In the genomic region with DNA sequence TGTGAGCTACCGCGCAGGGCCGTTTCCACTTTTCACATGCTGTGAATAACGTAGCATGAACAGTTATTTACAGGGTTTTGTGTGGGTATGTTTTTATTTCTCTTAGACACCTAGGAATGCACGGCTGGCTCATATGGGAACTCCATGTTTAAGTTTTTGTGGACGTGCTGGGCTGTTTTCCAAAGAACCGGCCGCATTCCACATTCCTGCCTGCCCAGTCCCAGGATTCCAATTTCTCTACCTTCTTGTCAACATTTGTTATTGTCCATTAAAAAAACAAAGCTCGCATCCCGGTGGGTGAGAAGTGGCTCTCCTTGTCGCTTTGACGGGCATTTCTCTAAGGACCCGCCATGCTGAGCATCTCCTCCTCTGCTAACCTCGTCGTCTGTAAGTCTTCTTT, we compare ENCODE assay signal across 14 cellular contexts. TPM values are rescaled to one million over a fixed set of nuclear protein-coding genes. Genes with fewer than 3 reads are reported as not detected.
"Had no signal": no experiment of that assay in that cellular context is flagged by ENCODE, and none has a peak within 500 bp of the region (broad histone marks: within the 10 kb centered on the region; RNA-seq: fewer than 3 reads in every experiment).

No MANE protein-coding gene starts in this region.

- H3K27me3 ChIP-seq: cardiac muscle cell, tibial artery, uterus had no signal

- H3K27ac ChIP-seq: cardiac muscle cell, epithelial cell of prostate, tibial artery, uterus had no signal

- H3K9me3 ChIP-seq: tibial artery, uterus had no signal

- H3K4me3 Mint-ChIP-seq: nephron had no signal

- H3K27ac Mint-ChIP-seq: nephron had no signal

- H3K36me3 ChIP-seq: cardiac muscle cell, tibial artery, uterus had no signal

- H3K4me1 ChIP-seq: tibial artery, uterus had no signal

- DNase-seq: activated CD4-positive, alpha-beta T cell treated with anti-CD3 and anti-CD28 coated beads, Interleukin-2, amount 50 U/mL, for 1 hour; activated T-cell treated with anti-CD3 and anti-CD28 coated beads, Interleukin-2, amount 50 U/mL, for 1 hour; amniotic stem cell; foreskin fibroblast; mesendoderm; stimulated activated CD4-positive, alpha-beta T cell treated with anti-CD3 and anti-CD28 coated beads, Interleukin-12 subunit alpha, Interleukin-12 subunit beta, amount 100 ng/mL, for 4 hours; stimulated activated CD4-positive, alpha-beta T cell treated with anti-CD3 and anti-CD28 coated beads, Interleukin-1b, Interleukin-23, amount 100 ng/mL, for 48 hours; stimulated activated CD8-positive, alpha-beta memory T cell treated with anti-CD3 and anti-CD28 coated beads, Interleukin-4, amount 100 ng/mL, for 48 hours; T1000; tibial artery; uterus had no signal

- H3K4me3 ChIP-seq: cardiac muscle cell, tibial artery, uterus had no signal

- H3K4me1 Mint-ChIP-seq: nephron had no signal

RNA-seq across cellular contexts. Expression of gene TRPM2, which starts 54.8 kb away (rescaled TPM):
- total RNA-seq: cardiac muscle cell had no signal
